Comparison of ENCODE assay signal across 12 cellular contexts in the genomic region with DNA sequence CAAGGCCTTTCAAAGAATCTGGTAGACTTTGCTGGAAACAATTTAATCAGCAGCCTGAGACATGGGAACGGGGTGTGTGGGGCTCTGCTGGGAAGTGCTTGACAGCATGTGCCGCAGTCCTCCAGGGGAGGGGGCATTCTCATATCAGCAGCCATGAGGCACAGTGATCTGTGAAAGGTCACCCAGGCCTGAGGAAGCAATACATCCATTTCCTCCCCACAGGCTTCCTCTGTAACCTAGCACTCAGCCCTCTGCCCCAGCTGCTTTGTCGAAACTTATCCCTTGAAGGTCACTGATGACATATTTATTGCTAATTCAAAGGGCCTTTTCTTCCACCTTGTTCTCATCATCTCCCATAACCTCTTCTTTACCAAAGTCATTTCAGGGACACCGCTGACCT.
DNase-seq lines count a peak whose midpoint lies in the region; ATAC-seq and TF ChIP-seq lines count a peak whose summit lies in the region.
"Had no signal": no experiment of that assay in that cellular context is flagged by ENCODE, and none has a peak within 500 bp of the region (broad histone marks: within the 10 kb centered on the region; RNA-seq: fewer than 3 reads in every experiment).

No MANE protein-coding gene starts in this region.

- no peak overlapping the region for H3K27ac Mint-ChIP-seq in T-helper 2 cell treated with Interferon-gamma antibody and Interleukin-4, amounts not matched to agents 5 μg/mL and 100 μg/mL, for 36 hours

- no peak overlapping the region for H3K23ac ChIP-seq in trophoblast cell (ENCODE audit: low read length)

- H3K4me1 ChIP-seq in trophoblast cell (ENCODE audit: control insufficient read depth in 1 of 2, insufficient read depth in 2 of 2, low read length in 2 of 2): peaks cover 9 to 10% of the 10 kb centered on the region in 2 experiments
- no peaks in the 10 kb centered on the region for H3K4me1 ChIP-seq in prostate gland (replicated peaks)
- peaks cover 0 to 4% of the 10 kb centered on the region in 2 donors for H3K4me1 ChIP-seq in breast epithelium

- WGBS in trophoblast cell (ENCODE audit: extremely low coverage, insufficient coverage, insufficient read length): no CpG with 5 or more reads among the region's 4 CpGs
- WGBS in prostate gland: 84% methylated on average over 4 of the region's 4 CpGs

- no peak overlapping the region for H3K4me3 Mint-ChIP-seq in T-helper 2 cell treated with Interferon-gamma antibody and Interleukin-4, amounts not matched to agents 5 μg/mL and 100 μg/mL, for 36 hours
- H3K4me3 Mint-ChIP-seq: dendritic cell treated with granulocyte-macrophage colony-stimulating factor and Interleukin-4, amounts not matched to agents 40 ng/mL and 50 ng/mL, for 4 days had no signal

- no peak overlapping the region for H3K18ac ChIP-seq in trophoblast cell (ENCODE audit: low read length)

- H3K9ac ChIP-seq in trophoblast cell (ENCODE audit: low read length): no peak overlapping the region

- no peak overlapping the region for H2BK5ac ChIP-seq in trophoblast cell (ENCODE audit: low read depth, low read length, poor library complexity)

- H3K79me1 ChIP-seq in trophoblast cell (ENCODE audit: low read length): peaks cover 18% of the 10 kb centered on the region

- H4K8ac ChIP-seq in trophoblast cell (ENCODE audit: low read depth, low read length): no peak overlapping the region

- TF ChIP-seq POLR2A in prostate gland (IDR thresholded peaks at IDR 0.05): no peak
- no peak for TF ChIP-seq POLR2A in breast epithelium (IDR thresholded peaks at IDR 0.05)

- H2BK12ac ChIP-seq in trophoblast cell (ENCODE audit: low read length): peak overlapping the region; percentile 37

- peak overlapping the region; percentile 13 for H3K14ac ChIP-seq in trophoblast cell (ENCODE audit: low read length)

- peaks cover 4% of the 10 kb centered on the region for H3K36me3 Mint-ChIP-seq in T-helper 2 cell treated with Interferon-gamma antibody and Interleukin-4, amounts not matched to agents 5 μg/mL and 100 μg/mL, for 36 hours (ENCODE audit: low read depth)

- DNase-seq in T-helper 2 cell treated with Interferon-gamma antibody and Interleukin-4, amounts not matched to agents 5 μg/mL and 100 μg/mL, for 36 hours (ENCODE audit: low spot score): peak; percentile 56
- DNase-seq in T-helper 2 cell (no peak), UCSD-AML1 (lab: John Stamatoyannopoulos, UW; ENCODE audit: unreplicated experiment) (peak; percentile 27), trophoblast cell (no peak), prostate gland (ENCODE audit: low spot score) (no peak), breast epithelium (ENCODE audit: low spot score in 2 of 2) (no peak), DMS79 (lab: John Stamatoyannopoulos, UW) (no peak)
- DNase-seq: NCI-H2029 had no signal

- H3K27me3 ChIP-seq in trophoblast cell (ENCODE audit: insufficient read depth, low read length) (no peaks in the 10 kb centered on the region), prostate gland (replicated peaks; ENCODE audit: insufficient read depth) (no peaks in the 10 kb centered on the region), breast epithelium (no peaks in the 10 kb centered on the region)
- H3K27me3 ChIP-seq: hepatocyte had no signal

- H3K4me1 Mint-ChIP-seq in T-helper 2 cell treated with Interferon-gamma antibody and Interleukin-4, amounts not matched to agents 5 μg/mL and 100 μg/mL, for 36 hours (ENCODE audit: low read depth): peaks cover 61% of the 10 kb centered on the region

- H2AFZ ChIP-seq in trophoblast cell (ENCODE audit: insufficient read depth, low read length, poor library complexity): no peak overlapping the region
- H2AFZ ChIP-seq: hepatocyte had no signal

- H3K4me3 ChIP-seq in trophoblast cell (ENCODE audit: low read depth, low read length) (no peak overlapping the region), prostate gland (no peak overlapping the region), breast epithelium (no peak overlapping the region)
- H3K4me3 ChIP-seq: hepatocyte, thoracic aorta had no signal

- no peaks in the 10 kb centered on the region for H3K79me2 ChIP-seq in trophoblast cell (ENCODE audit: control insufficient read depth, insufficient read depth, low read length, poor library complexity)
- H3K79me2 ChIP-seq: hepatocyte had no signal

- no peaks in the 10 kb centered on the region for H3K27me3 Mint-ChIP-seq in T-helper 2 cell treated with Interferon-gamma antibody and Interleukin-4, amounts not matched to agents 5 μg/mL and 100 μg/mL, for 36 hours (ENCODE audit: low read depth)

- H4K12ac ChIP-seq in trophoblast cell (ENCODE audit: low read depth, low read length): no peak overlapping the region

- H3K9me3 ChIP-seq in trophoblast cell (ENCODE audit: insufficient read depth, low read depth, low read length) (peaks cover 1% of the 10 kb centered on the region), prostate gland (no peaks in the 10 kb centered on the region), breast epithelium (no peaks in the 10 kb centered on the region)
- H3K9me3 ChIP-seq: thoracic aorta had no signal

- ATAC-seq in GM21723 (IDR thresholded peaks at IDR 0.05; ENCODE audit: unreplicated experiment): peak; percentile 62

- no peak overlapping the region for H3K4me2 ChIP-seq in trophoblast cell (ENCODE audit: low read length)
- H3K4me2 ChIP-seq: hepatocyte had no signal

- H2AK5ac ChIP-seq in trophoblast cell (ENCODE audit: low read length): no peak overlapping the region

- no peak overlapping the region for H3K27ac ChIP-seq in trophoblast cell (ENCODE audit: low read depth, low read length)
- no peak overlapping the region for H3K27ac ChIP-seq in prostate gland
- no peak overlapping the region for H3K27ac ChIP-seq in breast epithelium
- H3K27ac ChIP-seq: hepatocyte, thoracic aorta had no signal

- H3K36me3 ChIP-seq in trophoblast cell (ENCODE audit: control insufficient read depth in 1 of 2, insufficient read depth in 2 of 2, low read length in 2 of 2): no peaks in the 10 kb centered on the region
- no peaks in the 10 kb centered on the region for H3K36me3 ChIP-seq in prostate gland
- no peaks in the 10 kb centered on the region for H3K36me3 ChIP-seq in breast epithelium
- H3K36me3 ChIP-seq: thoracic aorta had no signal

- no peak overlapping the region for H3K4ac ChIP-seq in trophoblast cell (ENCODE audit: low read depth, low read length)

- no peak for TF ChIP-seq CTCF in prostate gland (IDR thresholded peaks at IDR 0.05)
- TF ChIP-seq CTCF in breast epithelium (IDR thresholded peaks at IDR 0.05): no peak

- no peaks in the 10 kb centered on the region for H3K9me3 Mint-ChIP-seq in T-helper 2 cell treated with Interferon-gamma antibody and Interleukin-4, amounts not matched to agents 5 μg/mL and 100 μg/mL, for 36 hours
- H3K9me3 Mint-ChIP-seq: dendritic cell treated with granulocyte-macrophage colony-stimulating factor and Interleukin-4, amounts not matched to agents 40 ng/mL and 50 ng/mL, for 4 days had no signal

- intact Hi-C loops in prostate gland (cut with DNase I): loop anchor here (10.0 kb wide), 1 partner anchor 266 kb away; no protein-coding TSS in a partner anchor
- intact Hi-C loops in breast epithelium (cut with DNase I; ENCODE audit: low total_unique reads): no loop called here

- H2BK120ac ChIP-seq in trophoblast cell (ENCODE audit: insufficient read depth, low read length, poor library complexity): peak overlapping the region; percentile 39

- peak overlapping the region; percentile 33 for H4K91ac ChIP-seq in trophoblast cell (ENCODE audit: low read depth, low read length)

Comparison
In these comparisons a context has a peak if more than half of its experiments do, and no peak if none do; other contexts are left out.
1. DNase-seq: peak in T-helper 2 cell treated with Interferon-gamma antibody and Interleukin-4, amounts not matched to agents 5 μg/mL and 100 μg/mL, for 36 hours (single experiment) and UCSD-AML1 (single experiment); none in T-helper 2 cell (0 of 5), trophoblast cell (0 of 2), prostate gland (single experiment), breast epithelium (0 of 2) and DMS79 (single experiment).